ENCODE assay signal across 10 cellular contexts in the genomic region with DNA sequence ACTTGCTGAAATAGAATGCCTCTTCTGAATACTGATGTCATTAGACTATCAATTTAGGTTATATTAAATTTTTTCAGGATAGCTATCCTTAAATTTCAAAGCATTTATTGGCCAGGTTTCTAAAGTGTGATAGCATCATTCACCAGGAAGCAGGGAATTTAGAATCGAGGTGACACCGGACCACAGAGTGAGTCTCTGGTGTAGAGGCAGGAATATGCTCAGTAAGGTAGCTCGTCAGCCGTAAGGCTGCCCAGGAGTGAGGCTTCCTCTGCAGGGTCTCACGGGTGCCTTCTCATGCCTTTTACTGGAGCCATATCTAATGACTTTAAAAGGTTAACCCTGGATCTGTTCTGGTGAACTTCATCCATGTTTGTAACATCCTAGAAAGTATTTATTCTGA.
A peak's percentile ranks its signal among the peaks of the same experiment; 100 is the strongest.
DNase-seq lines count a peak whose midpoint lies in the region; TF ChIP-seq lines count a peak whose summit lies in the region.
"Had no signal": no experiment of that assay in that cellular context is flagged by ENCODE, and none has a peak within 500 bp of the region (broad histone marks: within the 10 kb centered on the region; RNA-seq: fewer than 3 reads in every experiment).

No MANE protein-coding gene starts in this region.

- no peak overlapping the region for H4K5ac ChIP-seq in mesendoderm (ENCODE audit: low read length)

- DNase-seq in activated T-cell treated with anti-CD3 and anti-CD28 coated beads, Interleukin-2, amount 50 U/mL, for 24 hours: no peak
- DNase-seq in activated T-cell treated with anti-CD3 and anti-CD28 coated beads for 4 hours (no peak), islet precursor cell (peak; percentile 50), thyroid gland (no peak), mesendoderm (no peak), occipital lobe (lab: John Stamatoyannopoulos, UW) (no peak), AML-193 (lab: John Stamatoyannopoulos, UW) (no peak)
- no peak for DNase-seq in activated naive CD4-positive, alpha-beta T cell treated with anti-CD3 and anti-CD28 coated beads, Interleukin-2, amount 10 ng/mL, durations not matched to agents 7 days and 5 days
- DNase-seq: NCI-H2171, retina had no signal

- H3K27ac Mint-ChIP-seq in activated T-cell treated with anti-CD3 and anti-CD28 coated beads, Interleukin-2, amount 50 U/mL, for 24 hours: peak overlapping the region; percentile 94
- peak overlapping the region; percentile 77 for H3K27ac Mint-ChIP-seq in activated naive CD4-positive, alpha-beta T cell treated with anti-CD3 and anti-CD28 coated beads, Interleukin-2, amount 10 ng/mL, durations not matched to agents 7 days and 5 days

- peak overlapping the region; percentile 32 for H3K4me3 Mint-ChIP-seq in activated T-cell treated with anti-CD3 and anti-CD28 coated beads, Interleukin-2, amount 50 U/mL, for 24 hours
- H3K4me3 Mint-ChIP-seq in activated naive CD4-positive, alpha-beta T cell treated with anti-CD3 and anti-CD28 coated beads, Interleukin-2, amount 10 ng/mL, durations not matched to agents 7 days and 5 days: no peak overlapping the region

- no peak overlapping the region for H2BK120ac ChIP-seq in mesendoderm (ENCODE audit: low read depth, low read length)

- no peak overlapping the region for H2BK15ac ChIP-seq in mesendoderm (replicated peaks; ENCODE audit: low read depth)

- H3K4ac ChIP-seq in mesendoderm (ENCODE audit: low read depth, low read length): no peak overlapping the region

- H3K27me3 ChIP-seq in thyroid gland (no peaks in the 10 kb centered on the region), mesendoderm (ENCODE audit: insufficient read depth, low read length, poor library complexity) (no peaks in the 10 kb centered on the region)

- H3K23ac ChIP-seq in mesendoderm (ENCODE audit: low read length): no peak overlapping the region

- H3K9me3 ChIP-seq in thyroid gland: no peaks in the 10 kb centered on the region

- peaks cover 100% of the 10 kb centered on the region for H3K36me3 Mint-ChIP-seq in activated T-cell treated with anti-CD3 and anti-CD28 coated beads, Interleukin-2, amount 50 U/mL, for 24 hours (ENCODE audit: low read depth)
- H3K36me3 Mint-ChIP-seq in activated naive CD4-positive, alpha-beta T cell treated with anti-CD3 and anti-CD28 coated beads, Interleukin-2, amount 10 ng/mL, durations not matched to agents 7 days and 5 days: peaks cover 61% of the 10 kb centered on the region

- no peak overlapping the region for H3K9ac ChIP-seq in mesendoderm (ENCODE audit: low read length)

- H2BK5ac ChIP-seq in mesendoderm (ENCODE audit: low read length): no peak overlapping the region

- H3K79me2 ChIP-seq in mesendoderm (ENCODE audit: control insufficient read depth, insufficient read depth, low read length): no peaks in the 10 kb centered on the region

- H3K27me3 Mint-ChIP-seq in activated T-cell treated with anti-CD3 and anti-CD28 coated beads, Interleukin-2, amount 50 U/mL, for 24 hours: no peaks in the 10 kb centered on the region
- H3K27me3 Mint-ChIP-seq in activated naive CD4-positive, alpha-beta T cell treated with anti-CD3 and anti-CD28 coated beads, Interleukin-2, amount 10 ng/mL, durations not matched to agents 7 days and 5 days: no peaks in the 10 kb centered on the region

- no peak overlapping the region for H3K56ac ChIP-seq in mesendoderm (ENCODE audit: low read length)

- H3K9me3 Mint-ChIP-seq in activated T-cell treated with anti-CD3 and anti-CD28 coated beads, Interleukin-2, amount 50 U/mL, for 24 hours: no peaks in the 10 kb centered on the region
- H3K9me3 Mint-ChIP-seq in activated naive CD4-positive, alpha-beta T cell treated with anti-CD3 and anti-CD28 coated beads, Interleukin-2, amount 10 ng/mL, durations not matched to agents 7 days and 5 days: no peaks in the 10 kb centered on the region

- H4K8ac ChIP-seq in mesendoderm (ENCODE audit: low read depth, low read length): no peak overlapping the region

- H3K4me2 ChIP-seq in mesendoderm (ENCODE audit: low read length): no peak overlapping the region

- peaks cover 94% of the 10 kb centered on the region for H3K4me1 Mint-ChIP-seq in activated T-cell treated with anti-CD3 and anti-CD28 coated beads, Interleukin-2, amount 50 U/mL, for 24 hours (ENCODE audit: low read depth)
- peaks cover 80% of the 10 kb centered on the region for H3K4me1 Mint-ChIP-seq in activated naive CD4-positive, alpha-beta T cell treated with anti-CD3 and anti-CD28 coated beads, Interleukin-2, amount 10 ng/mL, durations not matched to agents 7 days and 5 days

- no peaks in the 10 kb centered on the region for H3K79me1 ChIP-seq in mesendoderm (ENCODE audit: low read length)

- no peak for TF ChIP-seq POLR2A in thyroid gland (IDR thresholded peaks at IDR 0.05)

- peaks cover 32 to 68% of the 10 kb centered on the region in 2 donors for H3K4me1 ChIP-seq in thyroid gland
- H3K4me1 ChIP-seq in mesendoderm (ENCODE audit: control insufficient read depth, low read depth, low read length): no peaks in the 10 kb centered on the region

- 79 to 91% methylated on average over 5 of the region's 5 CpGs for WGBS in thyroid gland, 2 donors
- WGBS in mesendoderm (ENCODE audit: extremely low coverage, insufficient coverage, low lambda C conversion rate): no CpG with 5 or more reads among the region's 5 CpGs

- no peak overlapping the region for H3K18ac ChIP-seq in mesendoderm (ENCODE audit: low read length)

- H2AK5ac ChIP-seq in mesendoderm (ENCODE audit: low read length): no peak overlapping the region

- TF ChIP-seq CTCF in thyroid gland (IDR thresholded peaks at IDR 0.05): no peak

- intact Hi-C loops in thyroid gland (cut with DNase I): loop anchor here (10.0 kb wide), 1 partner anchor 90 kb away; no protein-coding TSS in a partner anchor

- CTCF ChIA-PET in activated naive CD4-positive, alpha-beta T cell treated with anti-CD3 and anti-CD28 coated beads, Interleukin-2, amount 10 ng/mL, durations not matched to agents 7 days and 5 days (lab: Charles Lee): interaction anchor here (1.0 to 2.1 kb wide), 7 partner anchors 8 to 136 kb away, joined by 3 to 10 read pairs (median 4); no protein-coding TSS in a partner anchor

- no peak overlapping the region for H3K4me3 ChIP-seq in thyroid gland (replicated peaks in 1 of 3)
- no peak overlapping the region for H3K4me3 ChIP-seq in mesendoderm (ENCODE audit: low read length)

- H3K27ac ChIP-seq in thyroid gland (peak overlapping the region; percentile 97 to 100 (median 99)), mesendoderm (ENCODE audit: low read depth, low read length) (no peak overlapping the region)

- no peaks in the 10 kb centered on the region for H3K36me3 ChIP-seq in thyroid gland
- no peaks in the 10 kb centered on the region for H3K36me3 ChIP-seq in mesendoderm (ENCODE audit: control insufficient read depth, insufficient read depth, low read length)
